ENCODE assay signal across 20 cellular contexts in the genomic region with DNA sequence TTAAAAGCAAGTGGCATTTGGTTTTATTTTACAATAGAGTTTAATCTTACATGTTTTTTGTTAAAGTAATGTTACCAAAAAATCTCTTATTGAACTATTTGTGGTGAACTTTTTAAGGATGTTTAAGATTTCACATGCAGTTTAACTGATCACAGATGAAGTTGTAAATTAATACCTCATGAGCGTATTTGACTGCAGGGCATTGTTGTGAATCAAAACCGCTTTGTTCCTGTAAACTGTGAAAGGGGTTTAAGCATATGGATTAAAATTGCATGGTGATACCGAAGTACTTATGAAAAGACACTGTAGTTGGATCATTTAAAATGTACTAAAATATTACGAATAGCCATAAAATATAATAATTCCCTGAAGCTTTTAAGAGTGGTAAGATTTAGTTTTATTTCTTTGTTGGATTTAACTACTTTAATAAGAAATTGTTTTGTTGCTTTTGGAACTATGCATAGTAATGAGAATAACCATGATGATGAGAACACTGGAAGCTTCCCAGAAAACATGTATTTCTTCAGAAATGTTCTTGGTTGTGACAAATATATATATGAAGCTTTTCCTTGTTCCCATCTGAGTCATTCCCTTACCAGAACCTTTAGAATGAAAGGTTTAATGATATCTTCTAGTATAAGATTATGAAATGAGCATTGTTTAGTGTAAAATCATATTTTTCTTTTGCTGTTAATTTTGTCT.
A peak's percentile ranks its signal among the peaks of the same experiment; 100 is the strongest.
DNase-seq lines count a peak whose midpoint lies in the region; TF ChIP-seq lines count a peak whose summit lies in the region.
"Had no signal": no experiment of that assay in that cellular context is flagged by ENCODE, and none has a peak within 500 bp of the region (broad histone marks: within the 10 kb centered on the region; RNA-seq: fewer than 3 reads in every experiment).

No MANE protein-coding gene starts in this region.

- no peak overlapping the region for H3K27ac Mint-ChIP-seq in neural progenitor cell
- H3K27ac Mint-ChIP-seq: activated CD8-positive, alpha-beta T cell treated with anti-CD3 and anti-CD28 coated beads, Interleukin-2, amount 10 ng/mL, durations not matched to agents 7 days and 5 days; activated T-helper 1 cell treated with anti-CD3 and anti-CD28 coated beads, Interleukin-12 subunit alpha, Interleukin-12 subunit beta, Interleukin-2, Interleukin-4 antibody, amounts not matched to agents 30 ng/mL and 10 ng/mL and 1 ng/mL, durations not matched to agents 14 hours and 24 hours and 36 hours; natural killer cell; stimulated activated naive CD8-positive, alpha-beta T cell treated with anti-CD3 and anti-CD28 coated beads, Interleukin-15, Interleukin-2, amounts not matched to agents 100 ng/mL and 50 ng/mL, for 24 hours had no signal

- H3K79me2 ChIP-seq in neural progenitor cell (ENCODE audit: low read depth): no peaks in the 10 kb centered on the region

- H3K9me3 ChIP-seq in HAP-1 (no peaks in the 10 kb centered on the region), neural progenitor cell (ENCODE audit: low read depth) (no peaks in the 10 kb centered on the region)
- H3K9me3 ChIP-seq: adrenal gland, esophagus muscularis mucosa had no signal

- H3K4me3 Mint-ChIP-seq in neural progenitor cell: no peak overlapping the region
- H3K4me3 Mint-ChIP-seq: activated CD8-positive, alpha-beta T cell treated with anti-CD3 and anti-CD28 coated beads, Interleukin-2, amount 10 ng/mL, durations not matched to agents 7 days and 5 days; activated T-helper 1 cell treated with anti-CD3 and anti-CD28 coated beads, Interleukin-12 subunit alpha, Interleukin-12 subunit beta, Interleukin-2, Interleukin-4 antibody, amounts not matched to agents 30 ng/mL and 10 ng/mL and 1 ng/mL, durations not matched to agents 14 hours and 24 hours and 36 hours; natural killer cell; stimulated activated naive CD8-positive, alpha-beta T cell treated with anti-CD3 and anti-CD28 coated beads, Interleukin-15, Interleukin-2, amounts not matched to agents 100 ng/mL and 50 ng/mL, for 24 hours had no signal

- H3K36me3 Mint-ChIP-seq in neural progenitor cell: peaks cover 3% of the 10 kb centered on the region
- H3K36me3 Mint-ChIP-seq: natural killer cell had no signal

- TF ChIP-seq CTCF in AG09309 (IDR thresholded peaks at IDR 0.05; ENCODE audit: control insufficient read depth, insufficient read depth, low read depth, low read length, missing control alignments) (no peak), astrocyte of the spinal cord (IDR thresholded peaks at IDR 0.05; ENCODE audit: low read depth, low read length) (no peak), fibroblast of villous mesenchyme (IDR thresholded peaks at IDR 0.05; ENCODE audit: insufficient read depth, low read depth, low read length) (no peak), neural progenitor cell (IDR thresholded peaks at IDR 0.05) (no peak)

- H3K27me3 ChIP-seq in HAP-1 (ENCODE audit: low read depth): no peaks in the 10 kb centered on the region
- no peaks in the 10 kb centered on the region for H3K27me3 ChIP-seq in neural progenitor cell
- H3K27me3 ChIP-seq: adrenal gland, esophagus muscularis mucosa had no signal

- H3K4me3 ChIP-seq in AG09309 (ENCODE audit: control insufficient read depth, low read depth, low read length): no peak overlapping the region
- H3K4me3 ChIP-seq in HAP-1: no peak overlapping the region
- no peak overlapping the region for H3K4me3 ChIP-seq in astrocyte of the spinal cord (ENCODE audit: low read depth, low read length)
- no peak overlapping the region for H3K4me3 ChIP-seq in fibroblast of villous mesenchyme (ENCODE audit: low read depth, low read length)
- no peak overlapping the region for H3K4me3 ChIP-seq in neural progenitor cell
- H3K4me3 ChIP-seq: adrenal gland, coronary artery, esophagus muscularis mucosa, lower lobe of right lung had no signal

- no peak overlapping the region for H3K27ac ChIP-seq in neural progenitor cell
- H3K27ac ChIP-seq: adrenal gland, coronary artery, esophagus muscularis mucosa, lower lobe of right lung had no signal

- H3F3A ChIP-seq in neural progenitor cell (ENCODE audit: low read depth): no peaks in the 10 kb centered on the region

- no peaks in the 10 kb centered on the region for H3K4me1 Mint-ChIP-seq in neural progenitor cell

- DNase-seq in AG09309 (ENCODE audit: low read depth) (peak; percentile 53), HAP-1 (ENCODE audit: low spot score in 2 of 2) (peak; percentile 28 to 70), astrocyte of the spinal cord (ENCODE audit: low read depth, low spot score) (peak; percentile 54), fibroblast of villous mesenchyme (ENCODE audit: low read depth) (peak; percentile 44), NCI-H345 (lab: John Stamatoyannopoulos, UW) (no peak), neural progenitor cell (ENCODE audit: low spot score) (no peak), CD1c-positive myeloid dendritic cell (ENCODE audit: extremely low spot score) (no peak), mesenteric fat pad (ENCODE audit: low spot score) (no peak)
- DNase-seq: activated CD8-positive, alpha-beta T cell treated with anti-CD3 and anti-CD28 coated beads, Interleukin-2, amount 10 ng/mL, durations not matched to agents 7 days and 5 days; adrenal gland; AML-193; lower lobe of right lung; natural killer cell; NCI-H1694 treated with DMSO at 0.1 percent for 48 hours; NCI-H526; stimulated activated CD4-positive, alpha-beta T cell treated with anti-CD3 and anti-CD28 coated beads, Interleukin-15, amount 100 ng/mL, for 24 hours had no signal

- in situ Hi-C loops in HAP-1 (cut with MboI; ENCODE audit: low sequenced_read_pairs) (no loop called here), astrocyte of the spinal cord (cut with HindIII; ENCODE audit: low sequenced_read_pairs) (no loop called here)

- no peak overlapping the region for H3K9ac ChIP-seq in neural progenitor cell

- H2AFZ ChIP-seq in neural progenitor cell (replicated peaks): no peak overlapping the region

- H4K20me1 ChIP-seq in neural progenitor cell (ENCODE audit: low read depth): no peaks in the 10 kb centered on the region

- no peaks in the 10 kb centered on the region for H3K36me3 ChIP-seq in HAP-1 (replicated peaks)
- H3K36me3 ChIP-seq in neural progenitor cell: no peaks in the 10 kb centered on the region
- H3K36me3 ChIP-seq: adrenal gland, esophagus muscularis mucosa, lower lobe of right lung had no signal

- peaks cover 3% of the 10 kb centered on the region for H3K9me3 Mint-ChIP-seq in neural progenitor cell

- H3K4me1 ChIP-seq in HAP-1 (peaks cover 13% of the 10 kb centered on the region), neural progenitor cell (no peaks in the 10 kb centered on the region)
- H3K4me1 ChIP-seq: adrenal gland, esophagus muscularis mucosa, lower lobe of right lung had no signal

- no peaks in the 10 kb centered on the region for H3K27me3 Mint-ChIP-seq in neural progenitor cell (ENCODE audit: insufficient read depth, low read depth)
- H3K27me3 Mint-ChIP-seq: stimulated activated naive CD8-positive, alpha-beta T cell treated with anti-CD3 and anti-CD28 coated beads, Interleukin-15, Interleukin-2, amounts not matched to agents 100 ng/mL and 50 ng/mL, for 24 hours had no signal

- no peak overlapping the region for H3K4me2 ChIP-seq in neural progenitor cell

Comparison
In these comparisons a context has a peak if more than half of its experiments do, and no peak if none do; other contexts are left out.
1. DNase-seq: peak in AG09309 (single experiment), HAP-1 (2 of 2), astrocyte of the spinal cord (single experiment) and fibroblast of villous mesenchyme (single experiment); none in NCI-H345 (single experiment), neural progenitor cell (single experiment), CD1c-positive myeloid dendritic cell (single experiment) and mesenteric fat pad (single experiment).